In genomic region chr17:19304209-19304608, GRCh38 we compare ENCODE assay signal across 8 cellular contexts. TPM values are rescaled to one million over a fixed set of nuclear protein-coding genes. Genes with fewer than 3 reads are reported as not detected.
DNase-seq lines count a peak whose midpoint lies in the region; TF ChIP-seq lines count a peak whose summit lies in the region.
"Had no signal": no experiment of that assay in that cellular context is flagged by ENCODE, and none has a peak within 500 bp of the region (broad histone marks: within the 10 kb centered on the region; RNA-seq: fewer than 3 reads in every experiment).

No MANE protein-coding gene starts in this region.

- CTCF ChIA-PET in Caco-2 (lab: Charles Lee) = no interaction called here

- H3K4me1 ChIP-seq in KMS-11 (ENCODE audit: low read depth, poor library complexity, severe bottlenecking) = peaks cover 65% of the 10 kb centered on the region
- H3K4me1 ChIP-seq in transverse colon = peaks cover 34 to 77% (median 55%) of the 10 kb centered on the region in 4 donors
- H3K4me1 ChIP-seq in Caco-2 = peaks cover 4% of the 10 kb centered on the region; the same call in 1 of the 2 replicates

- no TSS peak for BruUV-seq in Caco-2 (replicated peaks; lab: Mats Ljungman, UMichigan)

- no peaks in the 10 kb centered on the region for H4K20me1 ChIP-seq in KMS-11 (ENCODE audit: insufficient read depth)

- no peaks in the 10 kb centered on the region for H3K27me3 Mint-ChIP-seq in Caco-2 (ENCODE audit: insufficient read depth, unreplicated experiment)

- DNase-seq in amniotic epithelial cell (ENCODE audit: low read depth) (peak; percentile 74), iris pigment epithelial cell (ENCODE audit: low read depth) (peak; percentile 83), transverse colon (peak; percentile 74), Caco-2 (no peak), cerebellar nuclear complex (lab: John Stamatoyannopoulos, UW) (no peak), NCI-H748 treated with DMSO at 0.1 percent for 48 hours (lab: John Stamatoyannopoulos, UW) (no peak)
- DNase-seq: NCI-H510A had no signal

- in situ Hi-C loops in transverse colon (cut with MboI; ENCODE audit: low pct_ligation_motif_present in 1 of 4, low pct_unique_long_range_greater_than_20kb in 1 of 4, low sequenced_read_pairs in 3 of 4) = no loop called here

- H3K9ac ChIP-seq in KMS-11 = no peak overlapping the region

- TF ChIP-seq POLR2A in transverse colon (IDR thresholded peaks at IDR 0.05) = no peak

- no peak overlapping the region for H3K4me3 Mint-ChIP-seq in Caco-2 (ENCODE audit: unreplicated experiment)

- peak overlapping the region; percentile 83; the same call in 1 of the 2 replicates for H3K4me2 ChIP-seq in KMS-11

- no peak overlapping the region for H3K4me3 ChIP-seq in KMS-11 (IDR thresholded peaks at IDR 0.05; ENCODE audit: insufficient read depth, low read depth, low read length)
- H3K4me3 ChIP-seq in transverse colon = no peak overlapping the region
- H3K4me3 ChIP-seq in Caco-2 (ENCODE audit: low read depth, low read length) = no peak overlapping the region

- POLR2A ChIA-PET in Caco-2 (lab: Charles Lee) = no interaction called here

- no peak for TF ChIP-seq EP300 in transverse colon (IDR thresholded peaks at IDR 0.05; ENCODE audit: low read depth)

- no peaks in the 10 kb centered on the region for H3K36me3 Mint-ChIP-seq in Caco-2 (ENCODE audit: insufficient read depth, unreplicated experiment)

- peaks cover 5% of the 10 kb centered on the region for H3K4me1 Mint-ChIP-seq in Caco-2 (ENCODE audit: low read depth, unreplicated experiment)

- H3K27me3 ChIP-seq in KMS-11 (ENCODE audit: insufficient read depth, low read depth) = no peaks in the 10 kb centered on the region
- H3K27me3 ChIP-seq in transverse colon = no peaks in the 10 kb centered on the region
- H3K27me3 ChIP-seq in Caco-2 (replicated peaks; ENCODE audit: control insufficient read depth, insufficient read depth, low read length) = no peaks in the 10 kb centered on the region

- H2AFZ ChIP-seq in KMS-11 (ENCODE audit: low read depth) = no peak overlapping the region

- H3K9me3 ChIP-seq in transverse colon (no peaks in the 10 kb centered on the region), Caco-2 (no peaks in the 10 kb centered on the region)

- H3K27ac ChIP-seq in KMS-11 (peak overlapping the region; percentile 82; the same call in 1 of the 2 replicates), transverse colon (peak overlapping the region; percentile 44 to 75 (median 58))

- intact Hi-C loops in transverse colon (cut with DNase I; ENCODE audit: low total_unique reads) (no loop called here), Caco-2 (cut with micrococcal nuclease; ENCODE audit: unreplicated experiment) (no loop called here)

- WGBS in transverse colon (ENCODE audit: low coverage in 1 of 2), 2 donors = 22 to 64% methylated on average over 1 to 7 of the region's 7 CpGs

- H3K79me2 ChIP-seq in KMS-11 (ENCODE audit: insufficient read depth, low read depth) = no peaks in the 10 kb centered on the region

- no peaks in the 10 kb centered on the region for H3K36me3 ChIP-seq in KMS-11 (ENCODE audit: insufficient read depth)
- no peaks in the 10 kb centered on the region for H3K36me3 ChIP-seq in transverse colon
- H3K36me3 ChIP-seq in Caco-2 (ENCODE audit: control insufficient read depth, insufficient read depth, low read length) = no peaks in the 10 kb centered on the region; the same call in none of the 2 replicates

- H3K27ac Mint-ChIP-seq in Caco-2 (ENCODE audit: unreplicated experiment) = no peak overlapping the region

- TF ChIP-seq CTCF in KMS-11 (conservative IDR thresholded peaks at IDR 0.05; ENCODE audit: low read depth, low read length) (no peak), transverse colon (IDR thresholded peaks at IDR 0.05) (no peak), Caco-2 (IDR thresholded peaks at IDR 0.05; ENCODE audit: insufficient read depth in 1 of 2, low read depth in 1 of 2, low read length in 1 of 2, severe bottlenecking in 1 of 2, unreplicated experiment in 1 of 2) (no peak)

- H3K9me3 Mint-ChIP-seq in Caco-2 (ENCODE audit: unreplicated experiment) = no peaks in the 10 kb centered on the region

RNA-seq across cellular contexts. Expression of gene B9D1, which starts 58.3 kb away (rescaled TPM):
- total RNA-seq in transverse colon (10 to 100 TPM in 2 of 4 donors, 1 to 10 TPM in 2; 6.0 to 17.6 (median 9.5) TPM), Caco-2 (2022) (8.1 and 11.5 TPM in 2 replicates)

Comparison
In these comparisons a context has a peak if more than half of its experiments do, and no peak if none do; other contexts are left out.
1. DNase-seq: peak in amniotic epithelial cell (single experiment), iris pigment epithelial cell (single experiment) and transverse colon (single experiment); none in Caco-2 (0 of 2), cerebellar nuclear complex (0 of 2) and NCI-H748 treated with DMSO at 0.1 percent for 48 hours (single experiment).